Comparison of ENCODE assay signal across 1 cellular context in the genomic region with DNA sequence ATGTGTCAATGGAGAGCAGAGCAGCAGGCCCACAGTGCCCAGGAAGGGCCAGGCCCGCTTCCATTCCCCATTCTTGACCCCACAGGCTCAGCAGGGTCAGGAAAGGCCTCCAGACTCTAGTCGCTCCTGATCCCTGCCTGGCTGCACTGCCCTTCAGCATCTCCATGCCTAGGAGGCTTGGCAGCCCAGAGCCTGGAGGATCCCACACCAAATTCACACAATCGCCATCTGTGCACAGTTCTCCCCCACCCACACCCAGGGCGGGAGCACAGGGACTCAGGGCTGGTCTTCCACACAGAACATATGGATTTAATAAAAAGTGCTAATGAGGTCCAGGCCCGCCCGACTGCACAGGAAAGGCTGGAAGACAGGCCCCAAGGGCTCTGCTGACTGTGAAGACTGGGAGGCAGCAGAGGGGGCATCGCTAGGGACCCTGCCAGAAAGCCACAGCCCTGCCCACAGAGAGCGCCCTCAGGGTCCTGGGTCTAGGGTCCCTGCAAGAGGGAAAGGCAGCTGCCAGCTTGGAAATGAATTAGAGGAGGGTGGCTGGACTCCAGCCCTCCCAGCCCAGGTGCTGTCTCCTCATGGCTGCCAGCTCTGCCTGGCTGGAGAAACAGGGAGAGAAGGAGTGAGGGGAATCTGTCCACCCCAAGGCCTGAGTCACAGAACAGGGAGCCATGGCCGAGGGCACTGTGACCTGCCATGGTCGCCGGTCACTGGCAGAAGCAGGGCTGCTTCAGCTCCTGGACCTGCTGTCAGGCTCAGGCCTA.
TF ChIP-seq lines count a peak whose summit lies in the region.

No MANE protein-coding gene starts in this region.

TF ChIP-seq in IMR-90, 13 proteins besides CTCF, POLR2A, EP300 and RAD21:
- TF ChIP-seq RFX5 (IDR thresholded peaks at IDR 0.05; ENCODE audit: low read depth, low read length) (no peak), CHD1 (IDR thresholded peaks at IDR 0.05; ENCODE audit: low read depth, low read length) (no peak), BHLHE40 (IDR thresholded peaks at IDR 0.05; ENCODE audit: low read depth, low read length) (no peak), NFE2L2 (IDR thresholded peaks at IDR 0.05; ENCODE audit: low read depth, low read length) (no peak), FOS (IDR thresholded peaks at IDR 0.05; ENCODE audit: low read depth, low read length) (no peak), MAZ (IDR thresholded peaks at IDR 0.05; ENCODE audit: borderline replicate concordance, low read depth, low read length) (no peak), SMC3 (IDR thresholded peaks at IDR 0.05; ENCODE audit: low read depth, low read length) (no peak), MAFK (IDR thresholded peaks at IDR 0.05; ENCODE audit: low read depth, low read length) (no peak), MXI1 (IDR thresholded peaks at IDR 0.05; ENCODE audit: borderline replicate concordance, low read depth, low read length) (no peak), RCOR1 (IDR thresholded peaks at IDR 0.05; ENCODE audit: insufficient replicate concordance, low read length) (no peak), CEBPB (IDR thresholded peaks at IDR 0.05; ENCODE audit: low read depth, low read length) (no peak)
- TF ChIP-seq, protein P1, sequence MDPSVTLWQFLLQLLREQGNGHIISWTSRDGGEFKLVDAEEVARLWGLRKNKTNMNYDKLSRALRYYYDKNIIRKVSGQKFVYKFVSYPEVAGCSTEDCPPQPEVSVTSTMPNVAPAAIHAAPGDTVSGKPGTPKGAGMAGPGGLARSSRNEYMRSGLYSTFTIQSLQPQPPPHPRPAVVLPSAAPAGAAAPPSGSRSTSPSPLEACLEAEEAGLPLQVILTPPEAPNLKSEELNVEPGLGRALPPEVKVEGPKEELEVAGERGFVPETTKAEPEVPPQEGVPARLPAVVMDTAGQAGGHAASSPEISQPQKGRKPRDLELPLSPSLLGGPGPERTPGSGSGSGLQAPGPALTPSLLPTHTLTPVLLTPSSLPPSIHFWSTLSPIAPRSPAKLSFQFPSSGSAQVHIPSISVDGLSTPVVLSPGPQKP (IDR thresholded peaks at IDR 0.05; ENCODE audit: borderline replicate concordance, low read depth, low read length), result no peak
- TF ChIP-seq, protein P2, sequence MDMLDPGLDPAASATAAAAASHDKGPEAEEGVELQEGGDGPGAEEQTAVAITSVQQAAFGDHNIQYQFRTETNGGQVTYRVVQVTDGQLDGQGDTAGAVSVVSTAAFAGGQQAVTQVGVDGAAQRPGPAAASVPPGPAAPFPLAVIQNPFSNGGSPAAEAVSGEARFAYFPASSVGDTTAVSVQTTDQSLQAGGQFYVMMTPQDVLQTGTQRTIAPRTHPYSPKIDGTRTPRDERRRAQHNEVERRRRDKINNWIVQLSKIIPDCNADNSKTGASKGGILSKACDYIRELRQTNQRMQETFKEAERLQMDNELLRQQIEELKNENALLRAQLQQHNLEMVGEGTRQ (IDR thresholded peaks at IDR 0.05; ENCODE audit: low read depth, low read length), result no peak
TF ChIP-seq in IMR-90: peak in this region for 0.
